8 cellular contexts compared by ENCODE assay signal in genomic region chr10:95406651-95407280, GRCh38.
A peak's percentile ranks its signal among the peaks of the same experiment; 100 is the strongest.
DNase-seq lines count a peak whose midpoint lies in the region; ATAC-seq and TF ChIP-seq lines count a peak whose summit lies in the region.
"Had no signal": no experiment of that assay in that cellular context is flagged by ENCODE, and none has a peak within 500 bp of the region (broad histone marks: within the 10 kb centered on the region; RNA-seq: fewer than 3 reads in every experiment).

No MANE protein-coding gene starts in this region.

- H3K4me1 ChIP-seq in body of pancreas (peaks cover 43% of the 10 kb centered on the region), upper lobe of right lung (peaks cover 43% of the 10 kb centered on the region), Karpas-422 (ENCODE audit: low read length) (no peaks in the 10 kb centered on the region)

- TF ChIP-seq POLR2A in body of pancreas (IDR thresholded peaks at IDR 0.05): no peak

- no peaks in the 10 kb centered on the region for H3K9me2 ChIP-seq in Karpas-422 (replicated peaks; ENCODE audit: insufficient read depth, low read length)

- no peak overlapping the region for H3K9ac ChIP-seq in Karpas-422 (ENCODE audit: low read length)

- WGBS in body of pancreas, 2 donors: 18 to 26% methylated on average over 10 to 11 of the region's 11 CpGs

- no peaks in the 10 kb centered on the region for H3K9me3 ChIP-seq in body of pancreas
- H3K9me3 ChIP-seq in upper lobe of right lung: no peaks in the 10 kb centered on the region
- no peaks in the 10 kb centered on the region for H3K9me3 ChIP-seq in Karpas-422 (ENCODE audit: low read length)

- TF ChIP-seq CTCF in body of pancreas (IDR thresholded peaks at IDR 0.05) (no peak), upper lobe of right lung (IDR thresholded peaks at IDR 0.05) (no peak)

- DNase-seq in NCI-H1694 (lab: John Stamatoyannopoulos, UW): peak; percentile 95
- peak; percentile 87 to 96 (median 94) for DNase-seq in body of pancreas
- peak; percentile 68 for DNase-seq in upper lobe of right lung
- no peak for DNase-seq in Karpas-422
- DNase-seq in activated CD4-positive, alpha-beta T cell treated with anti-CD3 and anti-CD28 coated beads, Interleukin-2, amount 50 U/mL, for 1 hour: no peak
- DNase-seq: mesendoderm had no signal

- H3K27ac ChIP-seq in body of pancreas (peak overlapping the region; percentile 22 to 52 (median 42)), layer of hippocampus (ENCODE audit: low read depth, low read length) (peak overlapping the region; percentile 53), upper lobe of right lung (no peak overlapping the region), Karpas-422 (ENCODE audit: low read length) (no peak overlapping the region)

- H3K36me3 ChIP-seq in body of pancreas (replicated peaks in 1 of 2; ENCODE audit: insufficient read depth in 1 of 2, low read depth in 2 of 2) (no peaks in the 10 kb centered on the region), upper lobe of right lung (no peaks in the 10 kb centered on the region), Karpas-422 (ENCODE audit: insufficient read depth, low read length) (no peaks in the 10 kb centered on the region)

- H3K4me3 ChIP-seq in body of pancreas (no peak overlapping the region), upper lobe of right lung (no peak overlapping the region), Karpas-422 (ENCODE audit: low read length) (no peak overlapping the region)

- ATAC-seq in body of pancreas: peak; percentile 88
- peak; percentile 64 for ATAC-seq in upper lobe of right lung
- no peak for ATAC-seq in HG03135 (IDR thresholded peaks at IDR 0.05; ENCODE audit: unreplicated experiment)

- no peaks in the 10 kb centered on the region for H3K79me2 ChIP-seq in Karpas-422 (ENCODE audit: low read length)

- no peaks in the 10 kb centered on the region for H4K20me1 ChIP-seq in Karpas-422 (ENCODE audit: insufficient read depth, low read depth, low read length)

- no peak overlapping the region for H3K4me2 ChIP-seq in Karpas-422 (ENCODE audit: low read depth, low read length, poor library complexity, severe bottlenecking)

- H3K27me3 ChIP-seq in body of pancreas (no peaks in the 10 kb centered on the region), layer of hippocampus (ENCODE audit: control insufficient read depth, insufficient read depth, low read length) (no peaks in the 10 kb centered on the region), upper lobe of right lung (no peaks in the 10 kb centered on the region), Karpas-422 (ENCODE audit: low read length) (no peaks in the 10 kb centered on the region)

- intact Hi-C loops in body of pancreas (cut with DNase I): no loop called here
- intact Hi-C loops in upper lobe of right lung (cut with DNase I): no loop called here

- H2AFZ ChIP-seq in Karpas-422 (ENCODE audit: low read length): no peak overlapping the region

Comparison
In these comparisons a context has a peak if more than half of its experiments do, and no peak if none do; other contexts are left out.
1. DNase-seq: peak in NCI-H1694 (single experiment), body of pancreas (4 of 4) and upper lobe of right lung (single experiment); none in Karpas-422 (single experiment) and activated CD4-positive, alpha-beta T cell treated with anti-CD3 and anti-CD28 coated beads, Interleukin-2, amount 50 U/mL, for 1 hour (single experiment).
2. H3K27ac ChIP-seq: peak in body of pancreas (4 of 4) and layer of hippocampus (single experiment); none in upper lobe of right lung (single experiment) and Karpas-422 (single experiment).